Comparison of ENCODE assay signal across 1 cellular context in the genomic region with DNA sequence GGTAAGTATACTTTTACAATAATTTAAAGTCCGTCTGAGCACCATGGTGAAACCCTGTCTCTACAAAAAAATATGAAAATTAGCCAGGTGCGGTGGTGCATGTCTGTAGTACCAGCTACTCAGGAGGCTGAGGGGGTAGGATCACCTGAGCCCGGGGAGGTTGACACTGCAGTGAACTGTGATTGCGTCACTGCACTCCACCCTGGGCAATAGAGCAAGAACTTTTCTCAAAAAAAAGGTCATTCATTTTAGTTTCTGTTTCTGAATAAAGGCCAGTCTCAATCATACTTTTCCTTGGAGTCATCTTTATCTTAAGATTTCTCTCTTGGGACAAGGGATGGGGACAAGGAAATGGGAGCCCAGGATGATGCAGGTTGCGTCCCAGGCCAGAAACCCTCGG.
TF ChIP-seq lines count a peak whose summit lies in the region.

No MANE protein-coding gene starts in this region.

TF ChIP-seq in GM12878, 131 proteins besides CTCF, POLR2A, EP300 and RAD21 (continued from another document):
- TF ChIP-seq RUNX3 (IDR thresholded peaks at IDR 0.05; ENCODE audit: low read length) (0 out of 2 replicates have a peak, but pooled peaks have one; percentile 4), CREM (IDR thresholded peaks at IDR 0.05; ENCODE audit: low read depth) (peak; percentile 67), FOXK2 (IDR thresholded peaks at IDR 0.05) (no peak), NR2F1 (conservative IDR thresholded peaks at IDR 0.05) (0 out of 2 replicates have a peak, but pooled peaks have one; percentile 40), SP1 (IDR thresholded peaks at IDR 0.05; ENCODE audit: low read depth, low read length) (peak; percentile 20), SMC3 (IDR thresholded peaks at IDR 0.05; ENCODE audit: borderline replicate concordance, low read length) (no peak), TAF1 (IDR thresholded peaks at IDR 0.05; ENCODE audit: borderline replicate concordance, low read depth, low read length) (no peak), SMAD5 (IDR thresholded peaks at IDR 0.05; ENCODE audit: low read depth) (no peak), BACH1 (IDR thresholded peaks at IDR 0.05; ENCODE audit: borderline replicate concordance) (no peak), GATAD2B (conservative IDR thresholded peaks at IDR 0.05; ENCODE audit: low read depth) (no peak), CEBPB (IDR thresholded peaks at IDR 0.05; ENCODE audit: borderline replicate concordance in 1 of 2, low read depth in 2 of 2, low read length in 2 of 2) (0 out of 4 replicates have a peak, but pooled peaks of 1 of the 2 experiments have one; percentile 67), BHLHE40 (IDR thresholded peaks at IDR 0.05; ENCODE audit: borderline replicate concordance in 1 of 2, low read depth in 2 of 2, low read length in 1 of 2) (peak; percentile 49 to 53; a peak in 2 of 4 replicates), EED (IDR thresholded peaks at IDR 0.05; ENCODE audit: low read depth) (no peak; the same call in 1 of the 2 replicates), BMI1 (IDR thresholded peaks at IDR 0.05; ENCODE audit: borderline replicate concordance) (no peak), MEF2B (IDR thresholded peaks at IDR 0.05; ENCODE audit: partially characterized antibody, poor library complexity, severe bottlenecking) (peak; percentile 13), ZNF384 (IDR thresholded peaks at IDR 0.05; ENCODE audit: borderline replicate concordance, low read depth, low read length) (no peak), SREBF2 (IDR thresholded peaks at IDR 0.05; ENCODE audit: low read length) (no peak), NFXL1 (IDR thresholded peaks at IDR 0.05; ENCODE audit: borderline replicate concordance) (no peak)
- TF ChIP-seq, protein P1, sequence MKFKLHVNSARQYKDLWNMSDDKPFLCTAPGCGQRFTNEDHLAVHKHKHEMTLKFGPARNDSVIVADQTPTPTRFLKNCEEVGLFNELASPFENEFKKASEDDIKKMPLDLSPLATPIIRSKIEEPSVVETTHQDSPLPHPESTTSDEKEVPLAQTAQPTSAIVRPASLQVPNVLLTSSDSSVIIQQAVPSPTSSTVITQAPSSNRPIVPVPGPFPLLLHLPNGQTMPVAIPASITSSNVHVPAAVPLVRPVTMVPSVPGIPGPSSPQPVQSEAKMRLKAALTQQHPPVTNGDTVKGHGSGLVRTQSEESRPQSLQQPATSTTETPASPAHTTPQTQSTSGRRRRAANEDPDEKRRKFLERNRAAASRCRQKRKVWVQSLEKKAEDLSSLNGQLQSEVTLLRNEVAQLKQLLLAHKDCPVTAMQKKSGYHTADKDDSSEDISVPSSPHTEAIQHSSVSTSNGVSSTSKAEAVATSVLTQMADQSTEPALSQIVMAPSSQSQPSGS (IDR thresholded peaks at IDR 0.05; ENCODE audit: low read length): peak; percentile 67
- TF ChIP-seq, protein P2, sequence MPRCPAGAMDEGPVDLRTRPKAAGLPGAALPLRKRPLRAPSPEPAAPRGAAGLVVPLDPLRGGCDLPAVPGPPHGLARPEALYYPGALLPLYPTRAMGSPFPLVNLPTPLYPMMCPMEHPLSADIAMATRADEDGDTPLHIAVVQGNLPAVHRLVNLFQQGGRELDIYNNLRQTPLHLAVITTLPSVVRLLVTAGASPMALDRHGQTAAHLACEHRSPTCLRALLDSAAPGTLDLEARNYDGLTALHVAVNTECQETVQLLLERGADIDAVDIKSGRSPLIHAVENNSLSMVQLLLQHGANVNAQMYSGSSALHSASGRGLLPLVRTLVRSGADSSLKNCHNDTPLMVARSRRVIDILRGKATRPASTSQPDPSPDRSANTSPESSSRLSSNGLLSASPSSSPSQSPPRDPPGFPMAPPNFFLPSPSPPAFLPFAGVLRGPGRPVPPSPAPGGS (IDR thresholded peaks at IDR 0.05; ENCODE audit: borderline replicate concordance, insufficient read depth, low read depth, low read length, poor library complexity, severe bottlenecking): no peak
- TF ChIP-seq, protein P3, sequence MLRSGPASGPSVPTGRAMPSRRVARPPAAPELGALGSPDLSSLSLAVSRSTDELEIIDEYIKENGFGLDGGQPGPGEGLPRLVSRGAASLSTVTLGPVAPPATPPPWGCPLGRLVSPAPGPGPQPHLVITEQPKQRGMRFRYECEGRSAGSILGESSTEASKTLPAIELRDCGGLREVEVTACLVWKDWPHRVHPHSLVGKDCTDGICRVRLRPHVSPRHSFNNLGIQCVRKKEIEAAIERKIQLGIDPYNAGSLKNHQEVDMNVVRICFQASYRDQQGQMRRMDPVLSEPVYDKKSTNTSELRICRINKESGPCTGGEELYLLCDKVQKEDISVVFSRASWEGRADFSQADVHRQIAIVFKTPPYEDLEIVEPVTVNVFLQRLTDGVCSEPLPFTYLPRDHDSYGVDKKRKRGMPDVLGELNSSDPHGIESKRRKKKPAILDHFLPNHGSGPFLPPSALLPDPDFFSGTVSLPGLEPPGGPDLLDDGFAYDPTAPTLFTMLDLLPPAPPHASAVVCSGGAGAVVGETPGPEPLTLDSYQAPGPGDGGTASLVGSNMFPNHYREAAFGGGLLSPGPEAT (IDR thresholded peaks at IDR 0.05; ENCODE audit: low read depth): no peak
- TF ChIP-seq, protein P4, sequence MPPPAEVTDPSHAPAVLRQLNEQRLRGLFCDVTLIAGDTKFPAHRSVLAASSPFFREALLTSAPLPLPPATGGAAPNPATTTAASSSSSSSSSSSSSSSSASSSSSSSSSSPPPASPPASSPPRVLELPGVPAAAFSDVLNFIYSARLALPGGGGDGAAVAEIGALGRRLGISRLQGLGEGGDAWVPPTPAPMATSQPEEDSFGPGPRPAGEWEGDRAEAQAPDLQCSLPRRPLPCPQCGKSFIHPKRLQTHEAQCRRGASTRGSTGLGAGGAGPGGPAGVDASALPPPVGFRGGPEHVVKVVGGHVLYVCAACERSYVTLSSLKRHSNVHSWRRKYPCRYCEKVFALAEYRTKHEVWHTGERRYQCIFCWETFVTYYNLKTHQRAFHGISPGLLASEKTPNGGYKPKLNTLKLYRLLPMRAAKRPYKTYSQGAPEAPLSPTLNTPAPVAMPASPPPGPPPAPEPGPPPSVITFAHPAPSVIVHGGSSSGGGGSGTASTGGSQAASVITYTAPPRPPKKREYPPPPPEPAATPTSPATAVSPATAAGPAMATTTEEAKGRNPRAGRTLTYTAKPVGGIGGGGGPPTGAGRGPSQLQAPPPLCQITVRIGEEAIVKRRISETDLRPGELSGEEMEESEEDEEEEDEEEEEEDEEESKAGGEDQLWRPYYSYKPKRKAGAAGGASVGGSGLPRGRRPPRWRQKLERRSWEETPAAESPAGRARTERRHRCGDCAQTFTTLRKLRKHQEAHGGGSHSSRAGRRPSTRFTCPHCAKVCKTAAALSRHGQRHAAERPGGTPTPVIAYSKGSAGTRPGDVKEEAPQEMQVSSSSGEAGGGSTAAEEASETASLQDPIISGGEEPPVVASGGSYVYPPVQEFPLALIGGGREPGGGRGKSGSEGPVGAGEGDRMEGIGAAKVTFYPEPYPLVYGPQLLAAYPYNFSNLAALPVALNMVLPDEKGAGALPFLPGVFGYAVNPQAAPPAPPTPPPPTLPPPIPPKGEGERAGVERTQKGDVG (CRISPR knock-in tag; IDR thresholded peaks at IDR 0.05): no peak
- TF ChIP-seq, protein P5, sequence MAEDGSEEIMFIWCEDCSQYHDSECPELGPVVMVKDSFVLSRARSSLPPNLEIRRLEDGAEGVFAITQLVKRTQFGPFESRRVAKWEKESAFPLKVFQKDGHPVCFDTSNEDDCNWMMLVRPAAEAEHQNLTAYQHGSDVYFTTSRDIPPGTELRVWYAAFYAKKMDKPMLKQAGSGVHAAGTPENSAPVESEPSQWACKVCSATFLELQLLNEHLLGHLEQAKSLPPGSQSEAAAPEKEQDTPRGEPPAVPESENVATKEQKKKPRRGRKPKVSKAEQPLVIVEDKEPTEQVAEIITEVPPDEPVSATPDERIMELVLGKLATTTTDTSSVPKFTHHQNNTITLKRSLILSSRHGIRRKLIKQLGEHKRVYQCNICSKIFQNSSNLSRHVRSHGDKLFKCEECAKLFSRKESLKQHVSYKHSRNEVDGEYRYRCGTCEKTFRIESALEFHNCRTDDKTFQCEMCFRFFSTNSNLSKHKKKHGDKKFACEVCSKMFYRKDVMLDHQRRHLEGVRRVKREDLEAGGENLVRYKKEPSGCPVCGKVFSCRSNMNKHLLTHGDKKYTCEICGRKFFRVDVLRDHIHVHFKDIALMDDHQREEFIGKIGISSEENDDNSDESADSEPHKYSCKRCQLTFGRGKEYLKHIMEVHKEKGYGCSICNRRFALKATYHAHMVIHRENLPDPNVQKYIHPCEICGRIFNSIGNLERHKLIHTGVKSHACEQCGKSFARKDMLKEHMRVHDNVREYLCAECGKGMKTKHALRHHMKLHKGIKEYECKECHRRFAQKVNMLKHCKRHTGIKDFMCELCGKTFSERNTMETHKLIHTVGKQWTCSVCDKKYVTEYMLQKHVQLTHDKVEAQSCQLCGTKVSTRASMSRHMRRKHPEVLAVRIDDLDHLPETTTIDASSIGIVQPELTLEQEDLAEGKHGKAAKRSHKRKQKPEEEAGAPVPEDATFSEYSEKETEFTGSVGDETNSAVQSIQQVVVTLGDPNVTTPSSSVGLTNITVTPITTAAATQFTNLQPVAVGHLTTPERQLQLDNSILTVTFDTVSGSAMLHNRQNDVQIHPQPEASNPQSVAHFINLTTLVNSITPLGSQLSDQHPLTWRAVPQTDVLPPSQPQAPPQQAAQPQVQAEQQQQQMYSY (CRISPR knock-in tag; IDR thresholded peaks at IDR 0.05): no peak
- TF ChIP-seq, protein P6, sequence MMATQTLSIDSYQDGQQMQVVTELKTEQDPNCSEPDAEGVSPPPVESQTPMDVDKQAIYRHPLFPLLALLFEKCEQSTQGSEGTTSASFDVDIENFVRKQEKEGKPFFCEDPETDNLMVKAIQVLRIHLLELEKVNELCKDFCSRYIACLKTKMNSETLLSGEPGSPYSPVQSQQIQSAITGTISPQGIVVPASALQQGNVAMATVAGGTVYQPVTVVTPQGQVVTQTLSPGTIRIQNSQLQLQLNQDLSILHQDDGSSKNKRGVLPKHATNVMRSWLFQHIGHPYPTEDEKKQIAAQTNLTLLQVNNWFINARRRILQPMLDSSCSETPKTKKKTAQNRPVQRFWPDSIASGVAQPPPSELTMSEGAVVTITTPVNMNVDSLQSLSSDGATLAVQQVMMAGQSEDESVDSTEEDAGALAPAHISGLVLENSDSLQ (IDR thresholded peaks at IDR 0.05): no peak
- TF ChIP-seq, protein P7, sequence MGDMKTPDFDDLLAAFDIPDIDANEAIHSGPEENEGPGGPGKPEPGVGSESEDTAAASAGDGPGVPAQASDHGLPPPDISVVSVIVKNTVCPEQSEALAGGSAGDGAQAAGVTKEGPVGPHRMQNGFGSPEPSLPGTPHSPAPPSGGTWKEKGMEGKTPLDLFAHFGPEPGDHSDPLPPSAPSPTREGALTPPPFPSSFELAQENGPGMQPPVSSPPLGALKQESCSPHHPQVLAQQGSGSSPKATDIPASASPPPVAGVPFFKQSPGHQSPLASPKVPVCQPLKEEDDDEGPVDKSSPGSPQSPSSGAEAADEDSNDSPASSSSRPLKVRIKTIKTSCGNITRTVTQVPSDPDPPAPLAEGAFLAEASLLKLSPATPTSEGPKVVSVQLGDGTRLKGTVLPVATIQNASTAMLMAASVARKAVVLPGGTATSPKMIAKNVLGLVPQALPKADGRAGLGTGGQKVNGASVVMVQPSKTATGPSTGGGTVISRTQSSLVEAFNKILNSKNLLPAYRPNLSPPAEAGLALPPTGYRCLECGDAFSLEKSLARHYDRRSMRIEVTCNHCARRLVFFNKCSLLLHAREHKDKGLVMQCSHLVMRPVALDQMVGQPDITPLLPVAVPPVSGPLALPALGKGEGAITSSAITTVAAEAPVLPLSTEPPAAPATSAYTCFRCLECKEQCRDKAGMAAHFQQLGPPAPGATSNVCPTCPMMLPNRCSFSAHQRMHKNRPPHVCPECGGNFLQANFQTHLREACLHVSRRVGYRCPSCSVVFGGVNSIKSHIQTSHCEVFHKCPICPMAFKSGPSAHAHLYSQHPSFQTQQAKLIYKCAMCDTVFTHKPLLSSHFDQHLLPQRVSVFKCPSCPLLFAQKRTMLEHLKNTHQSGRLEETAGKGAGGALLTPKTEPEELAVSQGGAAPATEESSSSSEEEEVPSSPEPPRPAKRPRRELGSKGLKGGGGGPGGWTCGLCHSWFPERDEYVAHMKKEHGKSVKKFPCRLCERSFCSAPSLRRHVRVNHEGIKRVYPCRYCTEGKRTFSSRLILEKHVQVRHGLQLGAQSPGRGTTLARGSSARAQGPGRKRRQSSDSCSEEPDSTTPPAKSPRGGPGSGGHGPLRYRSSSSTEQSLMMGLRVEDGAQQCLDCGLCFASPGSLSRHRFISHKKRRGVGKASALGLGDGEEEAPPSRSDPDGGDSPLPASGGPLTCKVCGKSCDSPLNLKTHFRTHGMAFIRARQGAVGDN (IDR thresholded peaks at IDR 0.05): 0 out of 2 replicates have a peak, but pooled peaks have one; percentile 49
